ENCODE assay signal across 1 cellular context in the genomic region with DNA sequence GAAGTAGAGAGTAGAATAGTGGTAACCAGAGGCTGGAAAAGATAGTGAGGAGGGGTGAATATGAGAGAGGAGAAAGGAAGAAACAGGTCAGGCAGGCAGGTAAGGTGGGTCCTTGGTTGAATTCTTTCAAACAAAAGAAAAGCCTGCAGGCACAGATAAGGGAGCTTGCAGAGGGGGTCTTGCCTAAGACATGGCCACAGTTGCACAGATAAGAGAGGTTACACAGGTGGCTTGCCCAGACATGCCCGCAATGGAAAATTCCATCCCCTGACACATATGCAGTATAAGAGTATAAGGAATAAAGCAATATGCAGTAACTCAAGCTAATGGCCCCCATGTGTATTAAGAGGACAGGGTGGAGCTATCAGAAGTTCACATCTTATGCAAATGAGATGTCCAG.
TF ChIP-seq lines count a peak whose summit lies in the region.

No MANE protein-coding gene starts in this region.

TF ChIP-seq in WTC11, 78 proteins besides CTCF, POLR2A, EP300 and RAD21 (continued from another document):
- TF ChIP-seq, protein P1, sequence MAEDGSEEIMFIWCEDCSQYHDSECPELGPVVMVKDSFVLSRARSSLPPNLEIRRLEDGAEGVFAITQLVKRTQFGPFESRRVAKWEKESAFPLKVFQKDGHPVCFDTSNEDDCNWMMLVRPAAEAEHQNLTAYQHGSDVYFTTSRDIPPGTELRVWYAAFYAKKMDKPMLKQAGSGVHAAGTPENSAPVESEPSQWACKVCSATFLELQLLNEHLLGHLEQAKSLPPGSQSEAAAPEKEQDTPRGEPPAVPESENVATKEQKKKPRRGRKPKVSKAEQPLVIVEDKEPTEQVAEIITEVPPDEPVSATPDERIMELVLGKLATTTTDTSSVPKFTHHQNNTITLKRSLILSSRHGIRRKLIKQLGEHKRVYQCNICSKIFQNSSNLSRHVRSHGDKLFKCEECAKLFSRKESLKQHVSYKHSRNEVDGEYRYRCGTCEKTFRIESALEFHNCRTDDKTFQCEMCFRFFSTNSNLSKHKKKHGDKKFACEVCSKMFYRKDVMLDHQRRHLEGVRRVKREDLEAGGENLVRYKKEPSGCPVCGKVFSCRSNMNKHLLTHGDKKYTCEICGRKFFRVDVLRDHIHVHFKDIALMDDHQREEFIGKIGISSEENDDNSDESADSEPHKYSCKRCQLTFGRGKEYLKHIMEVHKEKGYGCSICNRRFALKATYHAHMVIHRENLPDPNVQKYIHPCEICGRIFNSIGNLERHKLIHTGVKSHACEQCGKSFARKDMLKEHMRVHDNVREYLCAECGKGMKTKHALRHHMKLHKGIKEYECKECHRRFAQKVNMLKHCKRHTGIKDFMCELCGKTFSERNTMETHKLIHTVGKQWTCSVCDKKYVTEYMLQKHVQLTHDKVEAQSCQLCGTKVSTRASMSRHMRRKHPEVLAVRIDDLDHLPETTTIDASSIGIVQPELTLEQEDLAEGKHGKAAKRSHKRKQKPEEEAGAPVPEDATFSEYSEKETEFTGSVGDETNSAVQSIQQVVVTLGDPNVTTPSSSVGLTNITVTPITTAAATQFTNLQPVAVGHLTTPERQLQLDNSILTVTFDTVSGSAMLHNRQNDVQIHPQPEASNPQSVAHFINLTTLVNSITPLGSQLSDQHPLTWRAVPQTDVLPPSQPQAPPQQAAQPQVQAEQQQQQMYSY (CRISPR knock-in tag; IDR thresholded peaks at IDR 0.05): no peak
- TF ChIP-seq TP53 (CRISPR knock-in tag; IDR thresholded peaks at IDR 0.05): no peak
- TF ChIP-seq FOXJ3 (CRISPR knock-in tag; IDR thresholded peaks at IDR 0.05; ENCODE audit: borderline replicate concordance): no peak
